8 cellular contexts compared by ENCODE assay signal in genomic region chr12:100200450-100201181, GRCh38. TPM values are rescaled to one million over a fixed set of nuclear protein-coding genes. Genes with fewer than 3 reads are reported as not detected.
DNase-seq lines count a peak whose midpoint lies in the region; ATAC-seq and TF ChIP-seq lines count a peak whose summit lies in the region.

TSS of gene ACTR6 (plus strand) at chr12:100200815. CDS start at chr12:100200852, 37 bp downstream.

- H3K4me3 ChIP-seq in right lobe of liver, result peak within 1 kb of the TSS; percentile 68 to 88 (median 78)

- no peaks in the 10 kb centered on the region for H3K27me3 ChIP-seq in right lobe of liver

- TF ChIP-seq CTCF in C4-2B (conservative IDR thresholded peaks at IDR 0.05), result no peak; the same call in 1 of the 2 replicates
- peak in 1 of 4 donors; percentile 2 for TF ChIP-seq CTCF in right lobe of liver (IDR thresholded peaks at IDR 0.05)

- WGBS in right lobe of liver (ENCODE audit: insufficient coverage, low coverage, low lambda C conversion rate, missing lambda C conversion rate), result under 1% methylated on average over 35 of the region's 38 CpGs

- peak; percentile 96 for DNase-seq in NCI-H748 (lab: John Stamatoyannopoulos, UW; ENCODE audit: unreplicated experiment)
- DNase-seq in activated CD4-positive, alpha-beta T cell treated with anti-CD3 and anti-CD28 coated beads, Interleukin-2, amount 50 U/mL, for 1 hour, result peak; percentile 98
- DNase-seq in dermis microvascular lymphatic vessel endothelial cell (ENCODE audit: low read depth in 2 of 2), result peak; percentile 94 to 96
- DNase-seq in right lobe of liver, result peak; percentile 95 to 96 (median 96)
- peak; percentile 92 to 96 for DNase-seq in stimulated activated CD4-positive, alpha-beta T cell treated with anti-CD3 and anti-CD28 coated beads, Interleukin-4, amount 100 ng/mL, for 4 hours

- intact Hi-C loops in right lobe of liver (cut with DNase I), result no loop called here

- no peaks in the 10 kb centered on the region for H3K9me3 ChIP-seq in right lobe of liver

- ATAC-seq in GM19351 (IDR thresholded peaks at IDR 0.05; ENCODE audit: unreplicated experiment) (peak; percentile 87), HG03521 (IDR thresholded peaks at IDR 0.05; ENCODE audit: unreplicated experiment) (peak; percentile 88), right lobe of liver (peak; percentile 92 to 95 (median 93))

- TF ChIP-seq POLR2A in right lobe of liver (IDR thresholded peaks at IDR 0.05), result peak; percentile 64

- peaks cover 0 to 18% (median 7%) of the 10 kb centered on the region in 4 donors for H3K4me1 ChIP-seq in right lobe of liver

- peaks cover 0 to 9% (median 0%) of the 10 kb centered on the region in 4 donors for H3K36me3 ChIP-seq in right lobe of liver

- peak within 1 kb of the TSS; percentile 81 for H3K27ac ChIP-seq in C4-2B
- H3K27ac ChIP-seq in right lobe of liver, result peak within 1 kb of the TSS; percentile 42 to 63 (median 60)

RNA-seq across cellular contexts. Expression of gene ACTR6, which starts in this region (rescaled TPM):
- 9.5 and 9.8 TPM in 2 replicates for total RNA-seq in dermis microvascular lymphatic vessel endothelial cell
- total RNA-seq in right lobe of liver, result 10 to 100 TPM in 4 of 6 experiments, 1 to 10 TPM in 2; 5.7 to 16.0 (median 13.1) TPM

Comparison
In these comparisons a context has a peak if more than half of its experiments do, and no peak if none do; other contexts are left out.
1. Peak in every context shown above with its lines: DNase-seq, ATAC-seq, H3K4me3 ChIP-seq and H3K27ac ChIP-seq.